1 cellular context compared by ENCODE assay signal in genomic region chr16:48204825-48205151, GRCh38.
TF ChIP-seq lines count a peak whose summit lies in the region.

No MANE protein-coding gene starts in this region.

TF ChIP-seq in liver, 16 proteins besides CTCF, POLR2A, EP300 and RAD21 (continued from another document):
- no peak for TF ChIP-seq ZBTB33 (IDR thresholded peaks at IDR 0.05)
- TF ChIP-seq FOXA1 (IDR thresholded peaks at IDR 0.05) = no peak
- peak; percentile 14 to 56 for TF ChIP-seq HNF4A (conservative IDR thresholded peaks at IDR 0.05)
- peak; percentile 42 for TF ChIP-seq MAX (IDR thresholded peaks at IDR 0.05)
- peak; percentile 1 for TF ChIP-seq FOXA2 (IDR thresholded peaks at IDR 0.05)
- peak; percentile 14 for TF ChIP-seq TAF1 (conservative IDR thresholded peaks at IDR 0.05)
